In genomic region chr15:100114100-100114499, GRCh38 we compare ENCODE assay signal across 8 cellular contexts.
DNase-seq lines count a peak whose midpoint lies in the region; ATAC-seq, FAIRE-seq and TF ChIP-seq lines count a peak whose summit lies in the region.
"Had no signal": no experiment of that assay in that cellular context is flagged by ENCODE, and none has a peak within 500 bp of the region (broad histone marks: within the 10 kb centered on the region; RNA-seq: fewer than 3 reads in every experiment).

No MANE protein-coding gene starts in this region.

- H3K27ac ChIP-seq in caudate nucleus (ENCODE audit: low read depth, low read length) (peak overlapping the region; percentile 89), right lobe of liver (peak overlapping the region; percentile 1 to 76 (median 49))

- no peaks in the 10 kb centered on the region for H3K36me3 ChIP-seq in right lobe of liver

- TF ChIP-seq POLR2A in right lobe of liver (IDR thresholded peaks at IDR 0.05), result no peak

- H3K27me3 ChIP-seq in right lobe of liver, result no peaks in the 10 kb centered on the region

- H3K4me1 ChIP-seq in right lobe of liver, result no peaks in the 10 kb centered on the region

- WGBS in right lobe of liver (ENCODE audit: insufficient coverage, low coverage, low lambda C conversion rate, missing lambda C conversion rate), result 42% methylated on average over 8 of the region's 8 CpGs

- no peaks in the 10 kb centered on the region for H3K9me3 ChIP-seq in right lobe of liver

- ATAC-seq in right lobe of liver (peak; percentile 61 to 69 (median 66)), HG03095 (IDR thresholded peaks at IDR 0.05; ENCODE audit: unreplicated experiment) (no peak), HG03432 (IDR thresholded peaks at IDR 0.05; ENCODE audit: unreplicated experiment) (no peak)

- intact Hi-C loops in right lobe of liver (cut with DNase I), result no loop called here

- peak; percentile 52 for DNase-seq in RCC 7860 (ENCODE audit: low spot score)
- DNase-seq in caudate nucleus (lab: John Stamatoyannopoulos, UW), result peak in 35 of 61 donors; percentile 9 to 70 (median 32)
- peak in 1 of 3 donors; percentile 26 for DNase-seq in right lobe of liver
- peak; percentile 79 for DNase-seq in superior temporal gyrus (ENCODE audit: extremely low spot score)
- no peak for DNase-seq in DMS53 treated with DMSO at 0.1 percent for 48 hours (lab: John Stamatoyannopoulos, UW; ENCODE audit: unreplicated experiment)
- DNase-seq: stimulated activated CD4-positive, alpha-beta T cell treated with anti-CD3 and anti-CD28 coated beads, Interleukin-2, amount 100 ng/mL, for 24 hours had no signal

- no peak overlapping the region for H3K4me3 ChIP-seq in right lobe of liver

- peak; percentile 37 for FAIRE-seq in RCC 7860 (lab: Jason Lieb, UNC)

- no peak for TF ChIP-seq CTCF in right lobe of liver (IDR thresholded peaks at IDR 0.05)

Comparison
In these comparisons a context has a peak if more than half of its experiments do, and no peak if none do; other contexts are left out.
1. ATAC-seq: peak in right lobe of liver (4 of 4); none in HG03095 (single experiment) and HG03432 (single experiment).